2 cellular contexts compared by ENCODE assay signal in the genomic region with DNA sequence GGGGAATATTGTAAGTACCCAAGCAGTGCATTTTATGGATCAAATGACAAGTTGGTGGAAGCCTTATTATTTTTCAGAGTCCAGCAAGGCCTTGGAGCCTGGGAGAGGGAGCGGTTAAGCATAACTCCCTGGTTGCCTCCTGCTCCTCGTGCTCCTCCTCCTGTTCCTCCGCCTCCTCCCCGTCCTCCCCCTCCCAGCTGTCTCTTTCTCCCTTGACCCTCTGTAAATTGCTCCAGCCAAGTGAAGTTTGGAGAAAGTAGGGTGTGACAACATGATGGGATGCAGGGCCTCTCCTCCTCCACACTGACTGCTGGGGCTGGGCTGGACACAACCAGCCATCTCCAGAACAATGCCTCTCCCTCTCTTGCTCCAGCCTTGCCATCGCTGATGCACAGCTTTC.
TF ChIP-seq lines count a peak whose summit lies in the region.

No MANE protein-coding gene starts in this region.

TF ChIP-seq in IMR-90, 13 proteins besides CTCF, POLR2A, EP300 and RAD21:
- TF ChIP-seq CEBPB (IDR thresholded peaks at IDR 0.05; ENCODE audit: low read depth, low read length) (no peak), CHD1 (IDR thresholded peaks at IDR 0.05; ENCODE audit: low read depth, low read length) (no peak), RCOR1 (IDR thresholded peaks at IDR 0.05; ENCODE audit: insufficient replicate concordance, low read length) (no peak), BHLHE40 (IDR thresholded peaks at IDR 0.05; ENCODE audit: low read depth, low read length) (no peak), FOS (IDR thresholded peaks at IDR 0.05; ENCODE audit: low read depth, low read length) (no peak), SMC3 (IDR thresholded peaks at IDR 0.05; ENCODE audit: low read depth, low read length) (no peak)
- TF ChIP-seq, protein P1, sequence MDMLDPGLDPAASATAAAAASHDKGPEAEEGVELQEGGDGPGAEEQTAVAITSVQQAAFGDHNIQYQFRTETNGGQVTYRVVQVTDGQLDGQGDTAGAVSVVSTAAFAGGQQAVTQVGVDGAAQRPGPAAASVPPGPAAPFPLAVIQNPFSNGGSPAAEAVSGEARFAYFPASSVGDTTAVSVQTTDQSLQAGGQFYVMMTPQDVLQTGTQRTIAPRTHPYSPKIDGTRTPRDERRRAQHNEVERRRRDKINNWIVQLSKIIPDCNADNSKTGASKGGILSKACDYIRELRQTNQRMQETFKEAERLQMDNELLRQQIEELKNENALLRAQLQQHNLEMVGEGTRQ (IDR thresholded peaks at IDR 0.05; ENCODE audit: low read depth, low read length): no peak
- TF ChIP-seq, protein P2, sequence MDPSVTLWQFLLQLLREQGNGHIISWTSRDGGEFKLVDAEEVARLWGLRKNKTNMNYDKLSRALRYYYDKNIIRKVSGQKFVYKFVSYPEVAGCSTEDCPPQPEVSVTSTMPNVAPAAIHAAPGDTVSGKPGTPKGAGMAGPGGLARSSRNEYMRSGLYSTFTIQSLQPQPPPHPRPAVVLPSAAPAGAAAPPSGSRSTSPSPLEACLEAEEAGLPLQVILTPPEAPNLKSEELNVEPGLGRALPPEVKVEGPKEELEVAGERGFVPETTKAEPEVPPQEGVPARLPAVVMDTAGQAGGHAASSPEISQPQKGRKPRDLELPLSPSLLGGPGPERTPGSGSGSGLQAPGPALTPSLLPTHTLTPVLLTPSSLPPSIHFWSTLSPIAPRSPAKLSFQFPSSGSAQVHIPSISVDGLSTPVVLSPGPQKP (IDR thresholded peaks at IDR 0.05; ENCODE audit: borderline replicate concordance, low read depth, low read length): no peak

TF ChIP-seq in H1, 55 proteins besides CTCF, POLR2A, EP300 and RAD21:
- TF ChIP-seq SIX5 (IDR thresholded peaks at IDR 0.05; ENCODE audit: low read depth, low read length): no peak
- TF ChIP-seq NANOG (IDR thresholded peaks at IDR 0.05; ENCODE audit: insufficient read depth, low read depth, low read length, poor library complexity, severe bottlenecking): no peak
- no peak for TF ChIP-seq HDAC2 (IDR thresholded peaks at IDR 0.05; ENCODE audit: borderline replicate concordance in 1 of 2, low read depth in 2 of 2, low read length in 2 of 2)
- no peak for TF ChIP-seq CBX5 (IDR thresholded peaks at IDR 0.05; ENCODE audit: low read depth, low read length)
- TF ChIP-seq CTBP2 (IDR thresholded peaks at IDR 0.05; ENCODE audit: borderline replicate concordance, insufficient read depth, insufficient read length, low read length): no peak
